9 cellular contexts compared by ENCODE assay signal in the genomic region with DNA sequence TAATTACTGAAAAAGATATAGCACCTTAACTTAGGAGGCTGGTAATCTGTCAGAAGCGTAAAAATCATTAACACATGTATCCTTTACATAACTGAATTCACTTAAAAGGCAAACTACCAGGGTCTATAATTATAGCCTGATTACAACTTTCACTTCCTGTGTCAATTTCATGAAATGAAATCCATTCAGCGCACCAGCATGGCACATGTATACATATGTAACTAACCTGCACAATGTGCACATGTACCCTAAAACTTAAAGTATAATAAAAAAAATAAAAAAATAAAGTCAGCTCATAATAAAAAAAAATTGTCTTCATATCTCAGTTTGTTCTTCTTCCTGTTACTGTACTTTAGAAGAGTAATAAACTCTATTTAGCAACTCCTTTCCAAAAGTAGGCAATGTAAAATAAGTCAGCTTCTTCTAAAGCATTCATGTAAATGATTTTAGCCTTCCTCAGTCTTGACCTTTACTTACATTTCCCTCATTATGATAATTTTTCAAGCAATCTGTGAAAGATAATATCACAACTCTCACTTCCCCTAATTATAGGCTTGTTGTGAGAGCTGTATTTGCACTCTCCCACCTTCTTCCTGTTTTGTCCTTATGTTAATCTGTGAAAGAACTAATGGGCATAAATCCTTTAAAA. TPM values are rescaled to one million over a fixed set of nuclear protein-coding genes. Genes with fewer than 3 reads are reported as not detected.
DNase-seq lines count a peak whose midpoint lies in the region; ATAC-seq and TF ChIP-seq lines count a peak whose summit lies in the region.
"Had no signal": no experiment of that assay in that cellular context is flagged by ENCODE, and none has a peak within 500 bp of the region (broad histone marks: within the 10 kb centered on the region; RNA-seq: fewer than 3 reads in every experiment).

No MANE protein-coding gene starts in this region.

- no peaks in the 10 kb centered on the region for H3K36me3 ChIP-seq in mucosa of descending colon (ENCODE audit: low read depth)

- H3K27me3 Mint-ChIP-seq in activated naive CD8-positive, alpha-beta T cell treated with anti-CD3 and anti-CD28 coated beads for 36 hours, result peaks cover 6% of the 10 kb centered on the region

- H3K9me3 Mint-ChIP-seq in activated naive CD8-positive, alpha-beta T cell treated with anti-CD3 and anti-CD28 coated beads for 36 hours, result peaks cover 5% of the 10 kb centered on the region

- no peaks in the 10 kb centered on the region for H3K9me3 ChIP-seq in mucosa of descending colon

- in situ Hi-C loops in KBM-7 (cut with MboI; ENCODE audit: low pct_unique_long_range_greater_than_20kb, low sequenced_read_pairs), result no loop called here

- no peaks in the 10 kb centered on the region for H3K36me3 Mint-ChIP-seq in activated naive CD8-positive, alpha-beta T cell treated with anti-CD3 and anti-CD28 coated beads for 36 hours

- H3K4me1 ChIP-seq in mucosa of descending colon (ENCODE audit: low read depth), result no peaks in the 10 kb centered on the region

- H3K27ac Mint-ChIP-seq in activated naive CD8-positive, alpha-beta T cell treated with anti-CD3 and anti-CD28 coated beads for 36 hours, result no peak overlapping the region

- no peaks in the 10 kb centered on the region for H3K4me1 Mint-ChIP-seq in activated naive CD8-positive, alpha-beta T cell treated with anti-CD3 and anti-CD28 coated beads for 36 hours

- DNase-seq in KBM-7 (peak; percentile 50), mucosa of descending colon (no peak), cardiac septum (ENCODE audit: low spot score) (no peak), inferior parietal cortex (ENCODE audit: extremely low spot score) (no peak), hepatic stellate cell (ENCODE audit: low spot score) (no peak)
- DNase-seq in activated naive CD8-positive, alpha-beta T cell treated with anti-CD3 and anti-CD28 coated beads for 36 hours, result no peak
- DNase-seq: T-helper 9 cell had no signal

- TF ChIP-seq CTCF in mucosa of descending colon (IDR thresholded peaks at IDR 0.05), result no peak

- intact Hi-C loops in mucosa of descending colon (cut with DNase I, micrococcal nuclease), result no loop called here
- intact Hi-C loops in cardiac septum (cut with DNase I), result no loop called here

- peak; percentile 94 for ATAC-seq in GM19025 (IDR thresholded peaks at IDR 0.05; ENCODE audit: low read depth, unreplicated experiment)
- peak; percentile 92 for ATAC-seq in HG02759 (IDR thresholded peaks at IDR 0.05; ENCODE audit: unreplicated experiment)
- peak; percentile 24 for ATAC-seq in mucosa of descending colon

- H3K4me3 ChIP-seq in mucosa of descending colon, result no peak overlapping the region

- H3K4me3 Mint-ChIP-seq in activated naive CD8-positive, alpha-beta T cell treated with anti-CD3 and anti-CD28 coated beads for 36 hours, result no peak overlapping the region

RNA-seq across cellular contexts. Expression of gene KBTBD8, which starts 50.1 kb away (rescaled TPM):
- 1 to 10 TPM; 1.9 to 2.7 (median 2.5) TPM for total RNA-seq in mucosa of descending colon
- 2.9 TPM for total RNA-seq in cardiac septum
- total RNA-seq in activated naive CD8-positive, alpha-beta T cell treated with anti-CD3 and anti-CD28 coated beads for 36 hours, result 10 to 100 TPM; 28.5 to 30.6 TPM

Comparison
In these comparisons a context has a peak if more than half of its experiments do, and no peak if none do; other contexts are left out.
1. ATAC-seq: peak in every context shown above with its lines; median percentile 94 in GM19025; 92 in HG02759; 24 in mucosa of descending colon.